ENCODE assay signal across 18 cellular contexts in genomic region chr2:25381502-25381901, GRCh38. TPM values are rescaled to one million over a fixed set of nuclear protein-coding genes. Genes with fewer than 3 reads are reported as not detected.
DNase-seq lines count a peak whose midpoint lies in the region; ATAC-seq and TF ChIP-seq lines count a peak whose summit lies in the region.
"Had no signal": no experiment of that assay in that cellular context is flagged by ENCODE, and none has a peak within 500 bp of the region (broad histone marks: within the 10 kb centered on the region; RNA-seq: fewer than 3 reads in every experiment).

No MANE protein-coding gene starts in this region.

- CTCF ChIA-PET in activated CD4-positive, alpha-beta T cell treated with anti-CD3 and anti-CD28 coated beads for 36 hours (lab: Charles Lee), result interaction anchor here (0.9 to 1.0 kb wide), 2 partner anchors 68 to 69 kb away, joined by 3 read pairs; no protein-coding TSS in a partner anchor
- CTCF ChIA-PET in OCI-LY7 (lab: Charles Lee; ENCODE audit: unreplicated experiment), result interaction anchor here (2.1 kb wide), 1 partner anchor 19 kb away, joined by 5 read pairs; no protein-coding TSS in a partner anchor

- no peak overlapping the region; the same call in 1 of the 2 replicates for H2AFZ ChIP-seq in OCI-LY7 (ENCODE audit: low read length)

- H3K36me3 ChIP-seq in OCI-LY7 (ENCODE audit: insufficient read depth, low read length) (no peaks in the 10 kb centered on the region), skeletal muscle tissue (ENCODE audit: control insufficient read depth in 3 of 3, insufficient read depth in 3 of 3, low read length in 3 of 3) (no peaks in the 10 kb centered on the region)

- no peaks in the 10 kb centered on the region for H3K9me3 ChIP-seq in OCI-LY7 (ENCODE audit: low read length)
- H3K9me3 ChIP-seq in skeletal muscle tissue (ENCODE audit: control insufficient read depth in 3 of 3, low read length in 3 of 3), result no peaks in the 10 kb centered on the region

- H3K4me3 Mint-ChIP-seq in activated CD4-positive, alpha-beta T cell treated with anti-CD3 and anti-CD28 coated beads for 36 hours, result no peak overlapping the region
- H3K4me3 Mint-ChIP-seq in activated CD4-positive, alpha-beta T cell treated with anti-CD3 and anti-CD28 coated beads, Interleukin-2, amount 10 ng/mL, durations not matched to agents 24 days and 14 days, result no peak overlapping the region

- no peaks in the 10 kb centered on the region for H3K9me3 Mint-ChIP-seq in activated CD4-positive, alpha-beta T cell treated with anti-CD3 and anti-CD28 coated beads for 36 hours (ENCODE audit: low read depth)
- H3K9me3 Mint-ChIP-seq in activated CD4-positive, alpha-beta T cell treated with anti-CD3 and anti-CD28 coated beads, Interleukin-2, amount 10 ng/mL, durations not matched to agents 24 days and 14 days, result no peaks in the 10 kb centered on the region

- H3K4me1 ChIP-seq in OCI-LY7 (ENCODE audit: insufficient read depth, low read length, poor library complexity, severe bottlenecking) (peaks cover 58% of the 10 kb centered on the region), skeletal muscle tissue (ENCODE audit: control insufficient read depth in 3 of 3, insufficient read depth in 3 of 3, low read length in 3 of 3) (peaks cover 38 to 50% (median 47%) of the 10 kb centered on the region in 3 donors)

- POLR2A ChIA-PET in activated CD4-positive, alpha-beta T cell treated with anti-CD3 and anti-CD28 coated beads for 36 hours (lab: Charles Lee), result no interaction called here
- POLR2A ChIA-PET in OCI-LY7 (lab: Charles Lee), result interaction anchor here (0.7 to 3.2 kb wide), 7 partner anchors 12 to 117 kb away, joined by 3 to 24 read pairs (median 6); no protein-coding TSS in a partner anchor

- intact Hi-C loops in activated CD4-positive, alpha-beta T cell treated with anti-CD3 and anti-CD28 coated beads for 36 hours (cut with DNase I, micrococcal nuclease), result no loop called here
- intact Hi-C loops in activated CD4-positive, alpha-beta T cell treated with anti-CD3 and anti-CD28 coated beads, Interleukin-2, amount 10 ng/mL, durations not matched to agents 24 days and 14 days (cut with micrococcal nuclease), result no loop called here
- intact Hi-C loops in OCI-LY7 (cut with micrococcal nuclease; ENCODE audit: unreplicated experiment), result no loop called here

- peaks cover 4% of the 10 kb centered on the region for H3K36me3 Mint-ChIP-seq in activated CD4-positive, alpha-beta T cell treated with anti-CD3 and anti-CD28 coated beads for 36 hours (ENCODE audit: low read depth)
- H3K36me3 Mint-ChIP-seq in activated CD4-positive, alpha-beta T cell treated with anti-CD3 and anti-CD28 coated beads, Interleukin-2, amount 10 ng/mL, durations not matched to agents 24 days and 14 days (ENCODE audit: low read depth), result peaks cover under 1% of the 10 kb centered on the region

- no peaks in the 10 kb centered on the region for H3K9me2 ChIP-seq in OCI-LY7 (ENCODE audit: insufficient read depth, low read length)

- TF ChIP-seq CTCF in OCI-LY7 (conservative IDR thresholded peaks at IDR 0.05; ENCODE audit: low read length), result no peak

- no peak for ATAC-seq in activated CD4-positive, alpha-beta T cell treated with anti-CD3 and anti-CD28 coated beads for 36 hours
- ATAC-seq: GM12878, HepG2 had no signal

- H4K20me1 ChIP-seq in OCI-LY7 (ENCODE audit: insufficient read depth, low read length), result no peaks in the 10 kb centered on the region

- no peak overlapping the region for H3K27ac Mint-ChIP-seq in activated CD4-positive, alpha-beta T cell treated with anti-CD3 and anti-CD28 coated beads for 36 hours
- no peak overlapping the region for H3K27ac Mint-ChIP-seq in activated CD4-positive, alpha-beta T cell treated with anti-CD3 and anti-CD28 coated beads, Interleukin-2, amount 10 ng/mL, durations not matched to agents 24 days and 14 days

- H3K4me3 ChIP-seq in OCI-LY7 (ENCODE audit: low read depth, low read length, poor library complexity, severe bottlenecking), result no peak overlapping the region
- H3K4me3 ChIP-seq in skeletal muscle tissue (ENCODE audit: low read length in 3 of 3), result no peak overlapping the region
- H3K4me3 ChIP-seq: GM12878 had no signal

- H3K27me3 Mint-ChIP-seq in activated CD4-positive, alpha-beta T cell treated with anti-CD3 and anti-CD28 coated beads for 36 hours, result no peaks in the 10 kb centered on the region
- no peaks in the 10 kb centered on the region for H3K27me3 Mint-ChIP-seq in activated CD4-positive, alpha-beta T cell treated with anti-CD3 and anti-CD28 coated beads, Interleukin-2, amount 10 ng/mL, durations not matched to agents 24 days and 14 days

- DNase-seq in activated CD4-positive, alpha-beta T cell treated with anti-CD3 and anti-CD28 coated beads for 36 hours, result peak; percentile 1
- no peak for DNase-seq in activated CD4-positive, alpha-beta T cell treated with anti-CD3 and anti-CD28 coated beads, Interleukin-2, amount 10 ng/mL, durations not matched to agents 24 days and 14 days
- peak; percentile 62 for DNase-seq in OCI-LY7 (ENCODE audit: low spot score)
- DNase-seq in ecto neural progenitor cell (ENCODE audit: low spot score), result peak; percentile 26
- no peak for DNase-seq in AML-193 (lab: John Stamatoyannopoulos, UW)
- no peak for DNase-seq in EL
- DNase-seq in stimulated activated naive CD4-positive, alpha-beta T cell treated with Interleukin-2 at 50 U/mL for 16 hours (lab: John Stamatoyannopoulos, UW), result no peak
- DNase-seq: 8988T, C1 segment of cervical spinal cord, NCI-H1105, NCI-H187 treated with DMSO at 0.1 percent for 48 hours, NCI-H2171, NCI-H446 treated with DMSO at 0.1 percent for 48 hours, NCI-H748 treated with DMSO at 0.1 percent for 48 hours had no signal

- BruUV-seq in OCI-LY7 (replicated peaks; lab: Mats Ljungman, UMichigan), result no TSS peak

- H3K9ac ChIP-seq in skeletal muscle tissue (ENCODE audit: low read depth in 1 of 3, low read length in 3 of 3), result no peak overlapping the region
- H3K9ac ChIP-seq: KMS-11 had no signal

- H3K4me2 ChIP-seq in OCI-LY7 (ENCODE audit: low read length), result peak overlapping the region; percentile 41; the same call in 1 of the 2 replicates
- H3K4me2 ChIP-seq: KMS-11 had no signal

- H3K27me3 ChIP-seq in skeletal muscle tissue (ENCODE audit: control insufficient read depth in 3 of 3, insufficient read depth in 3 of 3, low read length in 3 of 3), result no peaks in the 10 kb centered on the region

- H3K27ac ChIP-seq in OCI-LY7 (ENCODE audit: low read depth, low read length, poor library complexity, severe bottlenecking) (peak overlapping the region; percentile 47), skeletal muscle tissue (ENCODE audit: low read depth, low read length) (peak overlapping the region; percentile 57)
- H3K27ac ChIP-seq: KMS-11 had no signal

- H3K79me2 ChIP-seq in OCI-LY7 (ENCODE audit: insufficient read depth, low read depth, low read length), result no peaks in the 10 kb centered on the region

- H3K4me1 Mint-ChIP-seq in activated CD4-positive, alpha-beta T cell treated with anti-CD3 and anti-CD28 coated beads for 36 hours, result peaks cover 35% of the 10 kb centered on the region
- peaks cover 25% of the 10 kb centered on the region for H3K4me1 Mint-ChIP-seq in activated CD4-positive, alpha-beta T cell treated with anti-CD3 and anti-CD28 coated beads, Interleukin-2, amount 10 ng/mL, durations not matched to agents 24 days and 14 days

RNA-seq across cellular contexts. Expression of gene DNMT3A, which starts 39.8 kb away (rescaled TPM):
- total RNA-seq in activated CD4-positive, alpha-beta T cell treated with anti-CD3 and anti-CD28 coated beads for 36 hours, result 10 to 100 TPM; 62.3 to 76.2 TPM
- total RNA-seq in activated CD4-positive, alpha-beta T cell treated with anti-CD3 and anti-CD28 coated beads, Interleukin-2, amount 10 ng/mL, durations not matched to agents 24 days and 14 days, result 97.4 and 102 TPM in 2 replicates
- 2.6 and 2.8 TPM in 2 replicates for total RNA-seq in OCI-LY7 (2014; rRNA removed; shearing (Covaris generic))
- 7.2 and 7.3 TPM in 2 replicates for total RNA-seq in OCI-LY7 (2022)
- total RNA-seq in skeletal muscle tissue, result 62.1 TPM

Comparison
In these comparisons a context has a peak if more than half of its experiments do, and no peak if none do; other contexts are left out.
1. DNase-seq: peak in activated CD4-positive, alpha-beta T cell treated with anti-CD3 and anti-CD28 coated beads for 36 hours (single experiment), OCI-LY7 (single experiment) and ecto neural progenitor cell (single experiment); none in activated CD4-positive, alpha-beta T cell treated with anti-CD3 and anti-CD28 coated beads, Interleukin-2, amount 10 ng/mL, durations not matched to agents 24 days and 14 days (single experiment), AML-193 (0 of 2), EL (single experiment) and stimulated activated naive CD4-positive, alpha-beta T cell treated with Interleukin-2 at 50 U/mL for 16 hours (single experiment).